1 cellular context compared by ENCODE assay signal in the genomic region with DNA sequence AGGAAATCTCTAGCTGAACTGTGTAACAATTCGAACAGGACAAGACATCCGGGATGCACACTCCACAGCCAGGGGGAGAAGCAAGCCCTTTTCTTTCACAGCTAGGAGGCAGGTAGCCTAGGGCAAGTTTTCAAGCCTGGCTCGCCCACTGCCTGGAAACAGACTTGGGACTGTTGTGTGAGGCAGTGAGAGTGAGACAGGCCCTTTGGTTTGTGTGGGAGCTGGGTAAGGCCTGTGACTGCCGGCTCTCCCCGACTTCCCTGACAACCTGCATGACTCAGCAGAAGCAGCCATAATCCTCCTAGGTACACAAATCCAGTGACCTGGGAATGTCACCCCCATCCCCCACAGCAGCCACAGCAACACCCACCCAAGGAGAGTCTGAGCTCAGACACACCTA.
TF ChIP-seq lines count a peak whose summit lies in the region.

No MANE protein-coding gene starts in this region.

TF ChIP-seq in GM23338, 12 proteins besides CTCF, POLR2A, EP300 and RAD21:
- TF ChIP-seq, protein P1, sequence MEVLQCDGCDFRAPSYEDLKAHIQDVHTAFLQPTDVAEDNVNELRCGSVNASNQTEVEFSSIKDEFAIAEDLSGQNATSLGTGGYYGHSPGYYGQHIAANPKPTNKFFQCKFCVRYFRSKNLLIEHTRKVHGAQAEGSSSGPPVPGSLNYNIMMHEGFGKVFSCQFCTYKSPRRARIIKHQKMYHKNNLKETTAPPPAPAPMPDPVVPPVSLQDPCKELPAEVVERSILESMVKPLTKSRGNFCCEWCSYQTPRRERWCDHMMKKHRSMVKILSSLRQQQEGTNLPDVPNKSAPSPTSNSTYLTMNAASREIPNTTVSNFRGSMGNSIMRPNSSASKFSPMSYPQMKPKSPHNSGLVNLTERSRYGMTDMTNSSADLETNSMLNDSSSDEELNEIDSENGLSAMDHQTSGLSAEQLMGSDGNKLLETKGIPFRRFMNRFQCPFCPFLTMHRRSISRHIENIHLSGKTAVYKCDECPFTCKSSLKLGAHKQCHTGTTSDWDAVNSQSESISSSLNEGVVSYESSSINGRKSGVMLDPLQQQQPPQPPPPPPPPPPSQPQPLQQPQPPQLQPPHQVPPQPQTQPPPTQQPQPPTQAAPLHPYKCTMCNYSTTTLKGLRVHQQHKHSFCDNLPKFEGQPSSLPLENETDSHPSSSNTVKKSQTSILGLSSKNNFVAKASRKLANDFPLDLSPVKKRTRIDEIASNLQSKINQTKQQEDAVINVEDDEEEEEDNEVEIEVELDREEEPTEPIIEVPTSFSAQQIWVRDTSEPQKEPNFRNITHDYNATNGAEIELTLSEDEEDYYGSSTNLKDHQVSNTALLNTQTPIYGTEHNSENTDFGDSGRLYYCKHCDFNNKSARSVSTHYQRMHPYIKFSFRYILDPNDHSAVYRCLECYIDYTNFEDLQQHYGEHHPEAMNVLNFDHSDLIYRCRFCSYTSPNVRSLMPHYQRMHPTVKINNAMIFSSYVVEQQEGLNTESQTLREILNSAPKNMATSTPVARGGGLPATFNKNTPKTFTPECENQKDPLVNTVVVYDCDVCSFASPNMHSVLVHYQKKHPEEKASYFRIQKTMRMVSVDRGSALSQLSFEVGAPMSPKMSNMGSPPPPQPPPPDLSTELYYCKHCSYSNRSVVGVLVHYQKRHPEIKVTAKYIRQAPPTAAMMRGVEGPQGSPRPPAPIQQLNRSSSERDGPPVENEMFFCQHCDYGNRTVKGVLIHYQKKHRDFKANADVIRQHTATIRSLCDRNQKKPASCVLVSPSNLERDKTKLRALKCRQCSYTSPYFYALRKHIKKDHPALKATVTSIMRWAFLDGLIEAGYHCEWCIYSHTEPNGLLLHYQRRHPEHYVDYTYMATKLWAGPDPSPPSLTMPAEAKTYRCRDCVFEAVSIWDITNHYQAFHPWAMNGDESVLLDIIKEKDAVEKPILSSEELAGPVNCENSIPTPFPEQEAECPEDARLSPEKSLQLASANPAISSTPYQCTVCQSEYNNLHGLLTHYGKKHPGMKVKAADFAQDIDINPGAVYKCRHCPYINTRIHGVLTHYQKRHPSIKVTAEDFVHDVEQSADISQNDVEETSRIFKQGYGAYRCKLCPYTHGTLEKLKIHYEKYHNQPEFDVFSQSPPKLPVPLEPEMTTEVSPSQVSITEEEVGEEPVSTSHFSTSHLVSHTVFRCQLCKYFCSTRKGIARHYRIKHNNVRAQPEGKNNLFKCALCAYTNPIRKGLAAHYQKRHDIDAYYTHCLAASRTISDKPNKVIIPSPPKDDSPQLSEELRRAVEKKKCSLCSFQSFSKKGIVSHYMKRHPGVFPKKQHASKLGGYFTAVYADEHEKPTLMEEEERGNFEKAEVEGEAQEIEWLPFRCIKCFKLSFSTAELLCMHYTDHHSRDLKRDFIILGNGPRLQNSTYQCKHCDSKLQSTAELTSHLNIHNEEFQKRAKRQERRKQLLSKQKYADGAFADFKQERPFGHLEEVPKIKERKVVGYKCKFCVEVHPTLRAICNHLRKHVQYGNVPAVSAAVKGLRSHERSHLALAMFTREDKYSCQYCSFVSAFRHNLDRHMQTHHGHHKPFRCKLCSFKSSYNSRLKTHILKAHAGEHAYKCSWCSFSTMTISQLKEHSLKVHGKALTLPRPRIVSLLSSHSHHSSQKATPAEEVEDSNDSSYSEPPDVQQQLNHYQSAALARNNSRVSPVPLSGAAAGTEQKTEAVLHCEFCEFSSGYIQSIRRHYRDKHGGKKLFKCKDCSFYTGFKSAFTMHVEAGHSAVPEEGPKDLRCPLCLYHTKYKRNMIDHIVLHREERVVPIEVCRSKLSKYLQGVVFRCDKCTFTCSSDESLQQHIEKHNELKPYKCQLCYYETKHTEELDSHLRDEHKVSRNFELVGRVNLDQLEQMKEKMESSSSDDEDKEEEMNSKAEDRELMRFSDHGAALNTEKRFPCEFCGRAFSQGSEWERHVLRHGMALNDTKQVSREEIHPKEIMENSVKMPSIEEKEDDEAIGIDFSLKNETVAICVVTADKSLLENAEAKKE (CRISPR knock-in tag; IDR thresholded peaks at IDR 0.05) = no peak
- TF ChIP-seq, protein P2, sequence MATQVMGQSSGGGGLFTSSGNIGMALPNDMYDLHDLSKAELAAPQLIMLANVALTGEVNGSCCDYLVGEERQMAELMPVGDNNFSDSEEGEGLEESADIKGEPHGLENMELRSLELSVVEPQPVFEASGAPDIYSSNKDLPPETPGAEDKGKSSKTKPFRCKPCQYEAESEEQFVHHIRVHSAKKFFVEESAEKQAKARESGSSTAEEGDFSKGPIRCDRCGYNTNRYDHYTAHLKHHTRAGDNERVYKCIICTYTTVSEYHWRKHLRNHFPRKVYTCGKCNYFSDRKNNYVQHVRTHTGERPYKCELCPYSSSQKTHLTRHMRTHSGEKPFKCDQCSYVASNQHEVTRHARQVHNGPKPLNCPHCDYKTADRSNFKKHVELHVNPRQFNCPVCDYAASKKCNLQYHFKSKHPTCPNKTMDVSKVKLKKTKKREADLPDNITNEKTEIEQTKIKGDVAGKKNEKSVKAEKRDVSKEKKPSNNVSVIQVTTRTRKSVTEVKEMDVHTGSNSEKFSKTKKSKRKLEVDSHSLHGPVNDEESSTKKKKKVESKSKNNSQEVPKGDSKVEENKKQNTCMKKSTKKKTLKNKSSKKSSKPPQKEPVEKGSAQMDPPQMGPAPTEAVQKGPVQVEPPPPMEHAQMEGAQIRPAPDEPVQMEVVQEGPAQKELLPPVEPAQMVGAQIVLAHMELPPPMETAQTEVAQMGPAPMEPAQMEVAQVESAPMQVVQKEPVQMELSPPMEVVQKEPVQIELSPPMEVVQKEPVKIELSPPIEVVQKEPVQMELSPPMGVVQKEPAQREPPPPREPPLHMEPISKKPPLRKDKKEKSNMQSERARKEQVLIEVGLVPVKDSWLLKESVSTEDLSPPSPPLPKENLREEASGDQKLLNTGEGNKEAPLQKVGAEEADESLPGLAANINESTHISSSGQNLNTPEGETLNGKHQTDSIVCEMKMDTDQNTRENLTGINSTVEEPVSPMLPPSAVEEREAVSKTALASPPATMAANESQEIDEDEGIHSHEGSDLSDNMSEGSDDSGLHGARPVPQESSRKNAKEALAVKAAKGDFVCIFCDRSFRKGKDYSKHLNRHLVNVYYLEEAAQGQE (IDR thresholded peaks at IDR 0.05; ENCODE audit: unreplicated experiment) = no peak
- TF ChIP-seq EZH2 (IDR thresholded peaks at IDR 0.05; ENCODE audit: low read depth, unreplicated experiment) = no peak
- no peak for TF ChIP-seq ZNF331 (CRISPR knock-in tag; IDR thresholded peaks at IDR 0.05; ENCODE audit: low read depth)
- TF ChIP-seq ZNF114 (CRISPR knock-in tag; IDR thresholded peaks at IDR 0.05) = no peak
- no peak for TF ChIP-seq CREB1 (CRISPR knock-in tag; IDR thresholded peaks at IDR 0.05; ENCODE audit: low read depth)
- no peak for TF ChIP-seq JUNB (IDR thresholded peaks at IDR 0.05; ENCODE audit: unreplicated experiment)
- no peak for TF ChIP-seq POLR2AphosphoS5 (IDR thresholded peaks at IDR 0.05; ENCODE audit: low read depth)
- no peak for TF ChIP-seq STAT1 (IDR thresholded peaks at IDR 0.05; ENCODE audit: unreplicated experiment)
- TF ChIP-seq EZH2phosphoT487 (IDR thresholded peaks at IDR 0.05; ENCODE audit: unreplicated experiment) = no peak
- TF ChIP-seq, protein P3, sequence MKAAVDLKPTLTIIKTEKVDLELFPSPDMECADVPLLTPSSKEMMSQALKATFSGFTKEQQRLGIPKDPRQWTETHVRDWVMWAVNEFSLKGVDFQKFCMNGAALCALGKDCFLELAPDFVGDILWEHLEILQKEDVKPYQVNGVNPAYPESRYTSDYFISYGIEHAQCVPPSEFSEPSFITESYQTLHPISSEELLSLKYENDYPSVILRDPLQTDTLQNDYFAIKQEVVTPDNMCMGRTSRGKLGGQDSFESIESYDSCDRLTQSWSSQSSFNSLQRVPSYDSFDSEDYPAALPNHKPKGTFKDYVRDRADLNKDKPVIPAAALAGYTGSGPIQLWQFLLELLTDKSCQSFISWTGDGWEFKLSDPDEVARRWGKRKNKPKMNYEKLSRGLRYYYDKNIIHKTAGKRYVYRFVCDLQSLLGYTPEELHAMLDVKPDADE (IDR thresholded peaks at IDR 0.05) = no peak
- no peak for TF ChIP-seq NANOG (IDR thresholded peaks at IDR 0.05; ENCODE audit: borderline replicate concordance)
